19 cellular contexts compared by ENCODE assay signal in the genomic region with DNA sequence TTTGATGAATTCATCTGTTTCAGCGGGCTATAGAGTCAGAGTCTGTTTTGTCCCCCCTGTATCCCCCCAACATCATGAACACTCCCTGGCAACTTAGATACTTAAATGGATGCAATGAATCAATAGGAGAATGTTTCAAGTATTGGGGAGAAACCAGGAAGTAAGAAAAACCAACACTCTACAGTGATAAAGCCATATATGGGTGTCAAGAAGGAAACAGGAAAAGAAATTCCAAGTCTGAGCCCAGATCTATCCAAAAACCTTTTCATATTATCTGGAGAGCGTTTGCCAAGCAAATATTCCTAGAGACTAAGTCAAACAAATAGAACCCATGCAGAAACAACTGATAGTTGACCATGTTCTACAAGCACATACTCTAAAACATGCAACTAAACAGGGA. TPM values are rescaled to one million over a fixed set of nuclear protein-coding genes. Genes with fewer than 3 reads are reported as not detected.
DNase-seq lines count a peak whose midpoint lies in the region; ATAC-seq and TF ChIP-seq lines count a peak whose summit lies in the region.
"Had no signal": no experiment of that assay in that cellular context is flagged by ENCODE, and none has a peak within 500 bp of the region (broad histone marks: within the 10 kb centered on the region; RNA-seq: fewer than 3 reads in every experiment).

No MANE protein-coding gene starts in this region.

- no peaks in the 10 kb centered on the region for H3K9me2 ChIP-seq in PC-9 (ENCODE audit: insufficient read depth)

- DNase-seq in CD4-positive, CD25-positive, alpha-beta regulatory T cell, result no peak
- DNase-seq in DMS53 treated with DMSO at 0.1 percent for 48 hours (lab: John Stamatoyannopoulos, UW; ENCODE audit: unreplicated experiment), result peak; percentile 82
- no peak for DNase-seq in PC-9
- DNase-seq in naive thymus-derived CD4-positive, alpha-beta T cell, result no peak
- DNase-seq in stimulated activated CD4-positive, alpha-beta T cell treated with anti-CD3 and anti-CD28 coated beads, Interleukin-4, amount 100 ng/mL, for 4 hours, result no peak
- DNase-seq in NOMO-1 treated with DMSO at 0.1 percent for 48 hours (lab: John Stamatoyannopoulos, UW; ENCODE audit: unreplicated experiment), result no peak
- no peak for DNase-seq in NCI-H2171 (lab: John Stamatoyannopoulos, UW)
- DNase-seq: activated CD4-positive, alpha-beta T cell treated with anti-CD3 and anti-CD28 coated beads for 1 hour; activated CD8-positive, alpha-beta memory T cell treated with anti-CD3 and anti-CD28 coated beads for 24 hours; activated T-cell treated with anti-CD3 and anti-CD28 coated beads, Interleukin-2, amount 50 U/mL, for 48 hours; COR-L47; NCI-H1930; thyroid gland had no signal

- H3K27ac ChIP-seq in CD4-positive, CD25-positive, alpha-beta regulatory T cell (ENCODE audit: insufficient read depth, low read length, poor library complexity, severe bottlenecking), result peak overlapping the region; percentile 69
- no peak overlapping the region for H3K27ac ChIP-seq in PC-9
- no peak overlapping the region for H3K27ac ChIP-seq in naive thymus-derived CD4-positive, alpha-beta T cell (ENCODE audit: low read depth, low read length)

- H3K27me3 ChIP-seq in CD4-positive, CD25-positive, alpha-beta regulatory T cell (ENCODE audit: control insufficient read depth, insufficient read depth, low read length), result no peaks in the 10 kb centered on the region
- no peaks in the 10 kb centered on the region for H3K27me3 ChIP-seq in PC-9 (ENCODE audit: insufficient read depth, low read depth)
- H3K27me3 ChIP-seq in naive thymus-derived CD4-positive, alpha-beta T cell (ENCODE audit: control insufficient read depth in 2 of 2, insufficient read depth in 2 of 2, low read length in 2 of 2), result no peaks in the 10 kb centered on the region
- H3K27me3 ChIP-seq: thyroid gland had no signal

- H4K20me1 ChIP-seq in PC-9 (ENCODE audit: insufficient read depth), result 0 out of 2 replicates have a peak, but pooled peaks cover 3% of the 10 kb centered on the region

- H3K36me3 Mint-ChIP-seq in CD4-positive, CD25-positive, alpha-beta regulatory T cell, result no peaks in the 10 kb centered on the region
- H3K36me3 Mint-ChIP-seq in naive thymus-derived CD4-positive, alpha-beta T cell, result peaks cover 0 to 5% (median 0%) of the 10 kb centered on the region in 5 donors
- H3K36me3 Mint-ChIP-seq: activated naive CD4-positive, alpha-beta T cell treated with anti-CD3 and anti-CD28 coated beads, Interleukin-2, amount 50 U/mL, for 24 hours; stimulated activated memory B cell treated with anti-CD40 and anti-IgM and Interleukin-4, amounts not matched to agents 10 μg/mL and 1 μg/mL and 100 μg/mL, for 72 hours had no signal

- no peaks in the 10 kb centered on the region for H3K27me3 Mint-ChIP-seq in CD4-positive, CD25-positive, alpha-beta regulatory T cell
- peaks cover 0 to 4% (median 0%) of the 10 kb centered on the region in 5 donors for H3K27me3 Mint-ChIP-seq in naive thymus-derived CD4-positive, alpha-beta T cell
- H3K27me3 Mint-ChIP-seq: activated naive CD4-positive, alpha-beta T cell treated with anti-CD3 and anti-CD28 coated beads, Interleukin-2, amount 50 U/mL, for 24 hours had no signal

- H3K4me3 Mint-ChIP-seq in CD4-positive, CD25-positive, alpha-beta regulatory T cell, result peak overlapping the region in 2 of 4 donors; percentile 94 to 98
- H3K4me3 Mint-ChIP-seq in naive thymus-derived CD4-positive, alpha-beta T cell, result peak overlapping the region in 3 of 10 donors; percentile 15 to 73 (median 50)
- H3K4me3 Mint-ChIP-seq: stimulated activated memory B cell treated with anti-CD40 and anti-IgM and Interleukin-4, amounts not matched to agents 10 μg/mL and 1 μg/mL and 100 μg/mL, for 72 hours had no signal

- H3K79me2 ChIP-seq in PC-9 (ENCODE audit: low read depth), result peaks cover 25% of the 10 kb centered on the region

- no peaks in the 10 kb centered on the region for H3K9me3 ChIP-seq in CD4-positive, CD25-positive, alpha-beta regulatory T cell (ENCODE audit: control insufficient read depth in 2 of 2, low read length in 2 of 2)
- no peaks in the 10 kb centered on the region for H3K9me3 ChIP-seq in PC-9 (ENCODE audit: insufficient read depth, low read depth)
- no peaks in the 10 kb centered on the region for H3K9me3 ChIP-seq in naive thymus-derived CD4-positive, alpha-beta T cell (ENCODE audit: control insufficient read depth in 2 of 3, low read length in 3 of 3)
- H3K9me3 ChIP-seq: mucosa of descending colon, thyroid gland had no signal

- peak overlapping the region; percentile 82 for H3K4me3 ChIP-seq in CD4-positive, CD25-positive, alpha-beta regulatory T cell (ENCODE audit: low read depth, low read length)
- H3K4me3 ChIP-seq in PC-9, result no peak overlapping the region
- no peak overlapping the region for H3K4me3 ChIP-seq in naive thymus-derived CD4-positive, alpha-beta T cell (ENCODE audit: low read length)
- H3K4me3 ChIP-seq: mucosa of descending colon, thyroid gland had no signal

- POLR2A ChIA-PET in PC-9 (lab: Charles Lee; ENCODE audit: unreplicated experiment), result interaction anchor here (1.5 kb wide), 1 partner anchor 52 kb away, joined by 12 read pairs; no protein-coding TSS in a partner anchor
- POLR2A ChIA-PET in naive thymus-derived CD4-positive, alpha-beta T cell (lab: Charles Lee), result interaction anchor here (1.6 kb wide), 1 partner anchor 84 kb away, joined by 3 read pairs; no protein-coding TSS in a partner anchor

- H3F3A ChIP-seq in PC-9 (ENCODE audit: insufficient read depth, low read depth), result peaks cover 6% of the 10 kb centered on the region; the same call in 1 of the 2 replicates

- intact Hi-C loops in PC-9 (cut with micrococcal nuclease; ENCODE audit: unreplicated experiment), result loop anchor here (2.0 to 10.0 kb wide), 7 partner anchors 53 to 857 kb away; a partner anchor contains a TSS
- intact Hi-C loops in naive thymus-derived CD4-positive, alpha-beta T cell (cut with micrococcal nuclease), result loop anchor here (1.0 to 10.0 kb wide), 12 partner anchors 13 to 1538 kb away; a partner anchor contains a TSS

- H3K9me3 Mint-ChIP-seq in CD4-positive, CD25-positive, alpha-beta regulatory T cell, result no peaks in the 10 kb centered on the region
- H3K9me3 Mint-ChIP-seq in naive thymus-derived CD4-positive, alpha-beta T cell, result no peaks in the 10 kb centered on the region
- H3K9me3 Mint-ChIP-seq: activated naive CD4-positive, alpha-beta T cell treated with anti-CD3 and anti-CD28 coated beads, Interleukin-2, amount 50 U/mL, for 24 hours; stimulated activated memory B cell treated with anti-CD40 and anti-IgM and Interleukin-4, amounts not matched to agents 10 μg/mL and 1 μg/mL and 100 μg/mL, for 72 hours had no signal

- no TSS peak for BruUV-seq in PC-9 (replicated peaks; lab: Mats Ljungman, UMichigan)

- ATAC-seq in CD4-positive, CD25-positive, alpha-beta regulatory T cell (ENCODE audit: low read depth in 2 of 2), result no peak
- ATAC-seq in naive thymus-derived CD4-positive, alpha-beta T cell, result no peak
- ATAC-seq: left lobe of liver; Panc1; sciatic nerve; stimulated activated memory B cell treated with anti-CD40 and anti-IgM and Interleukin-4, amounts not matched to agents 10 μg/mL and 1 μg/mL and 100 μg/mL, for 72 hours had no signal

- H3K4me1 ChIP-seq in CD4-positive, CD25-positive, alpha-beta regulatory T cell (ENCODE audit: control insufficient read depth, insufficient read depth, low read length, poor library complexity, severe bottlenecking), result peaks cover 47% of the 10 kb centered on the region
- peaks cover 33% of the 10 kb centered on the region for H3K4me1 ChIP-seq in PC-9 (replicated peaks; ENCODE audit: insufficient read depth)
- H3K4me1 ChIP-seq in naive thymus-derived CD4-positive, alpha-beta T cell (ENCODE audit: control insufficient read depth in 2 of 2, insufficient read depth in 2 of 2, low read length in 2 of 2), result peaks cover 0 to 27% of the 10 kb centered on the region in 2 donors

- CTCF ChIA-PET in PC-9 (lab: Charles Lee), result no interaction called here
- CTCF ChIA-PET in naive thymus-derived CD4-positive, alpha-beta T cell (lab: Charles Lee), result interaction anchor here (1.0 to 4.3 kb wide), 8 partner anchors 41 to 577 kb away, joined by 3 to 50 read pairs (median 7); no protein-coding TSS in a partner anchor

- H3K4me1 Mint-ChIP-seq in CD4-positive, CD25-positive, alpha-beta regulatory T cell, result peaks cover 19 to 51% (median 41%) of the 10 kb centered on the region in 4 donors
- peaks cover 33 to 50% (median 47%) of the 10 kb centered on the region in 7 donors for H3K4me1 Mint-ChIP-seq in naive thymus-derived CD4-positive, alpha-beta T cell

- H3K36me3 ChIP-seq in CD4-positive, CD25-positive, alpha-beta regulatory T cell (ENCODE audit: control insufficient read depth, insufficient read depth, low read length), result no peaks in the 10 kb centered on the region
- H3K36me3 ChIP-seq in PC-9 (ENCODE audit: low read depth), result no peaks in the 10 kb centered on the region
- H3K36me3 ChIP-seq in naive thymus-derived CD4-positive, alpha-beta T cell (ENCODE audit: control insufficient read depth in 2 of 3, insufficient read depth in 3 of 3, low read length in 3 of 3), result no peaks in the 10 kb centered on the region
- H3K36me3 ChIP-seq: thyroid gland had no signal

- H3K27ac Mint-ChIP-seq in CD4-positive, CD25-positive, alpha-beta regulatory T cell, result peak overlapping the region in 2 of 3 donors; percentile 96
- peak overlapping the region in 5 of 9 donors; percentile 36 to 93 (median 91) for H3K27ac Mint-ChIP-seq in naive thymus-derived CD4-positive, alpha-beta T cell
- H3K27ac Mint-ChIP-seq: stimulated activated memory B cell treated with anti-CD40 and anti-IgM and Interleukin-4, amounts not matched to agents 10 μg/mL and 1 μg/mL and 100 μg/mL, for 72 hours had no signal

- H2AFZ ChIP-seq in PC-9, result no peak overlapping the region

- TF ChIP-seq CTCF in PC-9 (conservative IDR thresholded peaks at IDR 0.05), result no peak

- peak overlapping the region; percentile 100 for H3K4me2 ChIP-seq in PC-9

RNA-seq across cellular contexts. Expression of a gene that starts 2.3 kb away (rescaled TPM):
- total RNA-seq in CD4-positive, CD25-positive, alpha-beta regulatory T cell, result 79.4 TPM
- 10 to 100 TPM in 3 of 4 donors, 1 to 10 TPM in 1; 8.5 to 20.5 (median 14.0) TPM for polyA plus RNA-seq in CD4-positive, CD25-positive, alpha-beta regulatory T cell
- 51.6 and 53.5 TPM in 2 replicates for total RNA-seq in PC-9 (2021)
- 10 to 100 TPM; 37.7 to 60.6 (median 47.7) TPM for total RNA-seq in naive thymus-derived CD4-positive, alpha-beta T cell
- polyA plus RNA-seq in naive thymus-derived CD4-positive, alpha-beta T cell, result 10 to 100 TPM in 1 of 2 donors, 1 to 10 TPM in 1; 7.2 to 11.4 TPM
